In the genomic region with DNA sequence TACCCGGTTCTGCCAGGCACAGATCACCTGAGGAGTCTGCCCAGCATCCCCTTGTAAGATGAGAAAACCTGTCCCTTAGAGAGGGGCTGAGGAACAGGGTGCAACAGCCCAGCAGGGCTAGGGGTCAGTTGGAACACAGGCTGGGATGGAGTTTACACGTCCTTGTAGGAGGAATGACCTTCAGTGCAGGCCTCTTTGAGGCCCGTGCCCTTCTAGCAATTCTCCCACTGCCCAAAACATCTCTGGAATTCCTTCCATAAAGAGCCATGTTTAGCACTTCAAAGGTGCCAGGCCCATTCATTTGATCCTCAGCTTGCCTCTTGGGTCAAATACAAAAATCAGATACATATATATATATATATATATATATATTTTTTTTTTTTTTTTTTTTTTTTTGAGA, we compare ENCODE assay signal across 1 cellular context.
TF ChIP-seq lines count a peak whose summit lies in the region.

No MANE protein-coding gene starts in this region.

TF ChIP-seq in GM23338, 12 proteins besides CTCF, POLR2A, EP300 and RAD21:
- no peak for TF ChIP-seq CREB1 (CRISPR knock-in tag; IDR thresholded peaks at IDR 0.05; ENCODE audit: low read depth)
- no peak for TF ChIP-seq POLR2AphosphoS5 (IDR thresholded peaks at IDR 0.05; ENCODE audit: low read depth)
- TF ChIP-seq, protein P1, sequence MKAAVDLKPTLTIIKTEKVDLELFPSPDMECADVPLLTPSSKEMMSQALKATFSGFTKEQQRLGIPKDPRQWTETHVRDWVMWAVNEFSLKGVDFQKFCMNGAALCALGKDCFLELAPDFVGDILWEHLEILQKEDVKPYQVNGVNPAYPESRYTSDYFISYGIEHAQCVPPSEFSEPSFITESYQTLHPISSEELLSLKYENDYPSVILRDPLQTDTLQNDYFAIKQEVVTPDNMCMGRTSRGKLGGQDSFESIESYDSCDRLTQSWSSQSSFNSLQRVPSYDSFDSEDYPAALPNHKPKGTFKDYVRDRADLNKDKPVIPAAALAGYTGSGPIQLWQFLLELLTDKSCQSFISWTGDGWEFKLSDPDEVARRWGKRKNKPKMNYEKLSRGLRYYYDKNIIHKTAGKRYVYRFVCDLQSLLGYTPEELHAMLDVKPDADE (IDR thresholded peaks at IDR 0.05), result no peak
- no peak for TF ChIP-seq NANOG (IDR thresholded peaks at IDR 0.05; ENCODE audit: borderline replicate concordance)
- no peak for TF ChIP-seq EZH2phosphoT487 (IDR thresholded peaks at IDR 0.05; ENCODE audit: unreplicated experiment)
- TF ChIP-seq STAT1 (IDR thresholded peaks at IDR 0.05; ENCODE audit: unreplicated experiment), result no peak
